In the genomic region with DNA sequence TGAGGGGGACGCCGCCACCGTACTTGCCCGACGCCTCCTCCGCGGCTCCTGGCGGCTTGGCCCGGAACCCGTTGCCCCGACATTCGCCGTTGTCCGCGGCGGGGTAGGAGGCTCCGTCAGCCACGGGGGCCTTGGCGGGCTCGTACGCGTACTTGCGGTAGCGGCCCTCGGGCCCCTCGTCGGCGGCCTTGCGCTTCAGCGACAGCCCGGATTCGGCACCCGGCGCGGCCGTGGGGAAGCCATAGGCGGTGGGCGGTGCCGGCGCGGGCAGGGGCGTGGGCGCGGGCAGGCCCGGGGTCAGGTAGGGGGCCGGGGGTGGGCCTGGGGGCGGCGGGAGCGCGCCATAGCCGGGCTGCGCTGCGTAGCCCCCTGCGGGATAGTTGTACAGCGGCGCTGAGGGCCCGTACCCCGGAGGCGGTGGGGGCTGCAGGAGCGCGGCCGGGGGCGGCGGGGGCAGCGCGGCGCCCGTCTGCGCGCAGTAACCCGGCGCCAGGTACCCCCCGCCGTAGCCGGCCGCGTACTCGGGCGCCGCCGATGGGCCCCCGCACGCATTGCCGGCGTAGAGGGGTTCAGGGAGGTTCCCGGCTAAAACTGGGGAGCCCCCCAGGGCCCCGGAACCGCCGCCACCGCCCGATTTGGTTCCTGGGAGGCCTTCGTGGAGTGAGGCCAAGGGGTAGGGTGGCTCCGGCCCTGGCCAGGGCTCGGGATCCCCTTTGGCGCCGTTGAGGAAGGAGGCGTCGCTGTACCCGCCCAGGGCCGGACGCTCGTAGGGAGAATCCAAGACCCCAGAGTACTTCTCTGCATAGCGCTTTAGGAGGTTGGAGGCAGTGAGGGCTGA, we compare ENCODE assay signal across 8 cellular contexts. TPM values are rescaled to one million over a fixed set of nuclear protein-coding genes. Genes with fewer than 3 reads are reported as not detected.
A peak's percentile ranks its signal among the peaks of the same experiment; 100 is the strongest.
DNase-seq lines count a peak whose midpoint lies in the region; ATAC-seq and TF ChIP-seq lines count a peak whose summit lies in the region.

No MANE protein-coding gene starts in this region.

- H3K27ac ChIP-seq in HUES64 (ENCODE audit: low read depth, low read length) (peak overlapping the region; percentile 70), hepatocyte (no peak overlapping the region)

- H4K20me1 ChIP-seq in hepatocyte (ENCODE audit: insufficient read depth, poor library complexity, severe bottlenecking): no peaks in the 10 kb centered on the region

- 0 out of 2 replicates have a peak, but pooled peaks cover 6% of the 10 kb centered on the region for H3K36me3 ChIP-seq in HUES64 (ENCODE audit: insufficient read depth, low read length)
- H3K36me3 ChIP-seq in hepatocyte (replicated peaks; ENCODE audit: insufficient read depth, low read depth): no peaks in the 10 kb centered on the region

- DNase-seq in activated T-cell treated with anti-CD3 and anti-CD28 coated beads, Interleukin-2, amount 50 U/mL, for 4 hours: peak; percentile 41
- DNase-seq in hepatocyte (ENCODE audit: low spot score): no peak
- DNase-seq in stimulated activated CD8-positive, alpha-beta memory T cell treated with anti-CD3 and anti-CD28 coated beads, Interleukin-15, amount 100 ng/mL, for 4 hours (ENCODE audit: low read depth in 2 of 2): peak; percentile 15 to 43
- no peak for DNase-seq in foreskin melanocyte
- no peak for DNase-seq in GM13977 (ENCODE audit: low spot score)
- no peak for DNase-seq in midbrain (lab: John Stamatoyannopoulos, UW)
- no peak for DNase-seq in NCI-H774 (lab: John Stamatoyannopoulos, UW)

- in situ Hi-C loops in GM13977 (cut with MboI; ENCODE audit: low pct_unique_long_range_greater_than_20kb, low sequenced_read_pairs, unreplicated experiment): no loop called here

- H3K4me3 ChIP-seq in HUES64 (ENCODE audit: low read length): peak overlapping the region; percentile 87
- no peak overlapping the region for H3K4me3 ChIP-seq in hepatocyte

- TF ChIP-seq CTCF in hepatocyte (IDR thresholded peaks at IDR 0.05; ENCODE audit: poor library complexity) (no peak), GM13977 (IDR thresholded peaks at IDR 0.05; ENCODE audit: extremely low read depth, insufficient read depth, missing control alignments) (no peak)

- peak overlapping the region; percentile 90 for H3K9ac ChIP-seq in HUES64 (ENCODE audit: low read depth, low read length)

- H2AFZ ChIP-seq in hepatocyte: no peak overlapping the region

- H3K9me3 ChIP-seq in HUES64 (ENCODE audit: insufficient read depth, low read depth, low read length) (no peaks in the 10 kb centered on the region), hepatocyte (ENCODE audit: low read depth) (no peaks in the 10 kb centered on the region)

- WGBS in HUES64: 23% methylated on average over 103 of the region's 103 CpGs
- 79% methylated on average over 52 of the region's 103 CpGs for WGBS in hepatocyte (ENCODE audit: low lambda C conversion rate, missing lambda C conversion rate)

- H3K36me3 Mint-ChIP-seq in activated T-cell treated with anti-CD3 and anti-CD28 coated beads, Interleukin-2, amount 50 U/mL, for 4 hours (ENCODE audit: insufficient read depth): no peaks in the 10 kb centered on the region

- peak overlapping the region; percentile 62 for H3K4me3 Mint-ChIP-seq in activated T-cell treated with anti-CD3 and anti-CD28 coated beads, Interleukin-2, amount 50 U/mL, for 4 hours

- H3K4me1 Mint-ChIP-seq in activated T-cell treated with anti-CD3 and anti-CD28 coated beads, Interleukin-2, amount 50 U/mL, for 4 hours (ENCODE audit: low read depth): peaks cover 12% of the 10 kb centered on the region

- H3K9me3 Mint-ChIP-seq in activated T-cell treated with anti-CD3 and anti-CD28 coated beads, Interleukin-2, amount 50 U/mL, for 4 hours: no peaks in the 10 kb centered on the region

- peak overlapping the region; percentile 62 for H3K4me2 ChIP-seq in hepatocyte

- H3K79me2 ChIP-seq in hepatocyte: no peaks in the 10 kb centered on the region

- H3K27me3 ChIP-seq in HUES64 (ENCODE audit: insufficient read depth, low read length) (peaks cover 18% of the 10 kb centered on the region), hepatocyte (no peaks in the 10 kb centered on the region)

- no peaks in the 10 kb centered on the region for H3K9me2 ChIP-seq in hepatocyte (replicated peaks; ENCODE audit: insufficient read depth)

- H3K4me1 ChIP-seq in HUES64 (ENCODE audit: insufficient read depth, low read length): peaks cover 6% of the 10 kb centered on the region; the same call in 1 of the 2 replicates
- no peaks in the 10 kb centered on the region for H3K4me1 ChIP-seq in hepatocyte (ENCODE audit: insufficient read depth)

- peak; percentile 16 to 27 for ATAC-seq in activated T-cell treated with anti-CD3 and anti-CD28 coated beads, Interleukin-2, amount 50 U/mL, for 4 hours

- H3K27me3 Mint-ChIP-seq in activated T-cell treated with anti-CD3 and anti-CD28 coated beads, Interleukin-2, amount 50 U/mL, for 4 hours (ENCODE audit: low read depth): peaks cover 4% of the 10 kb centered on the region

RNA-seq across cellular contexts. Expression of gene FIGNL2, which starts 26.9 kb away (rescaled TPM):
- 11.2 TPM for polyA plus RNA-seq in HUES64 (2013, experiment 1 of 2)
- 15.0 TPM for polyA plus RNA-seq in HUES64 (2013, experiment 2 of 2)
- total RNA-seq in activated T-cell treated with anti-CD3 and anti-CD28 coated beads, Interleukin-2, amount 50 U/mL, for 4 hours: under 1 TPM; 0.54 to 0.69 (median 0.58) TPM
- 2.1 and 3.2 TPM in 2 replicates for total RNA-seq in hepatocyte
- polyA plus RNA-seq in hepatocyte: 1.1 and 1.9 TPM in 2 replicates

Comparison
In these comparisons a context has a peak if more than half of its experiments do, and no peak if none do; other contexts are left out.
1. DNase-seq: peak in activated T-cell treated with anti-CD3 and anti-CD28 coated beads, Interleukin-2, amount 50 U/mL, for 4 hours (single experiment) and stimulated activated CD8-positive, alpha-beta memory T cell treated with anti-CD3 and anti-CD28 coated beads, Interleukin-15, amount 100 ng/mL, for 4 hours (2 of 2); none in hepatocyte (single experiment), foreskin melanocyte (single experiment), GM13977 (single experiment), midbrain (single experiment) and NCI-H774 (single experiment).